Comparison of ENCODE assay signal across 21 cellular contexts in genomic region chr18:26535630-26536029, GRCh38. TPM values are rescaled to one million over a fixed set of nuclear protein-coding genes. Genes with fewer than 3 reads are reported as not detected.
DNase-seq lines count a peak whose midpoint lies in the region; ATAC-seq, FAIRE-seq and TF ChIP-seq lines count a peak whose summit lies in the region.
"Had no signal": no experiment of that assay in that cellular context is flagged by ENCODE, and none has a peak within 500 bp of the region (broad histone marks: within the 10 kb centered on the region; RNA-seq: fewer than 3 reads in every experiment).

No MANE protein-coding gene starts in this region.

- H3K4me3 ChIP-seq in K562, result no peak overlapping the region
- H3K4me3 ChIP-seq: BLaER1 treated with 17β-estradiol and CSF1 and Interleukin-3, amounts not matched to agents 10 nM and 100 nM; MG63 had no signal

- H3K36me3 Mint-ChIP-seq in activated CD4-positive, alpha-beta T cell treated with anti-CD3 and anti-CD28 coated beads for 36 hours (ENCODE audit: low read depth), result no peaks in the 10 kb centered on the region
- H3K36me3 Mint-ChIP-seq in HFFc6 (ENCODE audit: low read depth) (no peaks in the 10 kb centered on the region), mesothelial cell of epicardium (no peaks in the 10 kb centered on the region)
- no peaks in the 10 kb centered on the region for H3K36me3 Mint-ChIP-seq in activated CD8-positive, alpha-beta T cell treated with anti-CD3 and anti-CD28 coated beads for 36 hours (ENCODE audit: low read depth)
- H3K36me3 Mint-ChIP-seq: CD4-positive, alpha-beta memory T cell had no signal

- H3K36me3 ChIP-seq in K562 (ENCODE audit: control insufficient read depth, insufficient read depth, low read length), result no peaks in the 10 kb centered on the region
- H3K36me3 ChIP-seq: MG63 had no signal

- no peaks in the 10 kb centered on the region for H3K9me1 ChIP-seq in K562 (ENCODE audit: control insufficient read depth, insufficient read depth, low read length)

- no peaks in the 10 kb centered on the region for H3K9me3 Mint-ChIP-seq in activated CD4-positive, alpha-beta T cell treated with anti-CD3 and anti-CD28 coated beads for 36 hours (ENCODE audit: low read depth)
- H3K9me3 Mint-ChIP-seq in HFFc6 (no peaks in the 10 kb centered on the region), mesothelial cell of epicardium (no peaks in the 10 kb centered on the region)
- H3K9me3 Mint-ChIP-seq in activated CD8-positive, alpha-beta T cell treated with anti-CD3 and anti-CD28 coated beads for 36 hours, result no peaks in the 10 kb centered on the region
- H3K9me3 Mint-ChIP-seq: CD4-positive, alpha-beta memory T cell had no signal

- no peak overlapping the region for H3K4me2 ChIP-seq in K562 (ENCODE audit: insufficient read depth, low read length)
- H3K4me2 ChIP-seq: BLaER1 treated with 17β-estradiol and CSF1 and Interleukin-3, amounts not matched to agents 10 nM and 100 nM had no signal

- no peak overlapping the region for H3K27ac Mint-ChIP-seq in activated CD4-positive, alpha-beta T cell treated with anti-CD3 and anti-CD28 coated beads for 36 hours
- H3K27ac Mint-ChIP-seq in HFFc6 (peak overlapping the region; percentile 58), mesothelial cell of epicardium (peak overlapping the region; percentile 65)
- H3K27ac Mint-ChIP-seq in activated CD8-positive, alpha-beta T cell treated with anti-CD3 and anti-CD28 coated beads for 36 hours, result no peak overlapping the region
- H3K27ac Mint-ChIP-seq: CD4-positive, alpha-beta memory T cell had no signal

- ATAC-seq in activated CD4-positive, alpha-beta T cell treated with anti-CD3 and anti-CD28 coated beads for 36 hours, result peak; percentile 23
- ATAC-seq in K562, result no peak
- no peak for ATAC-seq in activated CD8-positive, alpha-beta T cell treated with anti-CD3 and anti-CD28 coated beads for 36 hours

- H3K27me3 Mint-ChIP-seq in activated CD4-positive, alpha-beta T cell treated with anti-CD3 and anti-CD28 coated beads for 36 hours, result no peaks in the 10 kb centered on the region
- H3K27me3 Mint-ChIP-seq in HFFc6 (ENCODE audit: insufficient read depth) (no peaks in the 10 kb centered on the region), mesothelial cell of epicardium (ENCODE audit: low read depth) (no peaks in the 10 kb centered on the region)
- no peaks in the 10 kb centered on the region for H3K27me3 Mint-ChIP-seq in activated CD8-positive, alpha-beta T cell treated with anti-CD3 and anti-CD28 coated beads for 36 hours
- H3K27me3 Mint-ChIP-seq: CD4-positive, alpha-beta memory T cell had no signal

- no peak overlapping the region for H3K4me3 Mint-ChIP-seq in activated CD4-positive, alpha-beta T cell treated with anti-CD3 and anti-CD28 coated beads for 36 hours
- H3K4me3 Mint-ChIP-seq in HFFc6, result no peak overlapping the region
- H3K4me3 Mint-ChIP-seq in mesothelial cell of epicardium, result no peak overlapping the region
- no peak overlapping the region for H3K4me3 Mint-ChIP-seq in activated CD8-positive, alpha-beta T cell treated with anti-CD3 and anti-CD28 coated beads for 36 hours
- H3K4me3 Mint-ChIP-seq: CD4-positive, alpha-beta memory T cell had no signal

- in situ Hi-C loops in K562 (cut with MboI), result no loop called here

- no peaks in the 10 kb centered on the region for H3K9me3 ChIP-seq in K562 (replicated peaks; ENCODE audit: control insufficient read depth, insufficient read depth, low read depth, low read length)
- H3K9me3 ChIP-seq: BLaER1 treated with 17β-estradiol and CSF1 and Interleukin-3, amounts not matched to agents 10 nM and 100 nM; Caco-2; MG63 had no signal

- CTCF ChIA-PET in activated CD4-positive, alpha-beta T cell treated with anti-CD3 and anti-CD28 coated beads for 36 hours (lab: Charles Lee), result no interaction called here
- CTCF ChIA-PET in K562 (lab: Yijun Ruan, JAX; ENCODE audit: low intra/inter-chr PET ratio), result no interaction called here
- CTCF ChIA-PET in activated CD8-positive, alpha-beta T cell treated with anti-CD3 and anti-CD28 coated beads for 36 hours (lab: Charles Lee), result no interaction called here

- H4K20me1 ChIP-seq in K562 (replicated peaks; ENCODE audit: control insufficient read depth, insufficient read depth, low read length), result no peaks in the 10 kb centered on the region

- no peak overlapping the region for H3K27ac ChIP-seq in K562 (ENCODE audit: extremely low read depth, low read depth, low read length)
- H3K27ac ChIP-seq: 22Rv1; BLaER1 treated with 17β-estradiol and CSF1 and Interleukin-3, amounts not matched to agents 10 nM and 100 nM had no signal

- POLR2A ChIA-PET in activated CD4-positive, alpha-beta T cell treated with anti-CD3 and anti-CD28 coated beads for 36 hours (lab: Charles Lee), result no interaction called here
- POLR2A ChIA-PET in K562 (lab: Yijun Ruan, JAX), result no interaction called here
- POLR2A ChIA-PET in activated CD8-positive, alpha-beta T cell treated with anti-CD3 and anti-CD28 coated beads for 36 hours (lab: Charles Lee), result no interaction called here

- no peaks in the 10 kb centered on the region for H3K27me3 ChIP-seq in K562 (ENCODE audit: control insufficient read depth in 2 of 2, insufficient read depth in 2 of 2, low read length in 2 of 2)
- H3K27me3 ChIP-seq: BLaER1 treated with 17β-estradiol and CSF1 and Interleukin-3, amounts not matched to agents 10 nM and 100 nM; MG63 had no signal

- no peak for TF ChIP-seq POLR2A in K562 (conservative IDR thresholded peaks at IDR 0.05)

- TF ChIP-seq RAD21 in K562 (CRISPR knock-in tag; conservative IDR thresholded peaks at IDR 0.05 in 1 of 2, IDR thresholded peaks at IDR 0.05 in 1 of 2), result no peak

- H3K79me2 ChIP-seq in K562 (ENCODE audit: control insufficient read depth, insufficient read depth, low read length), result no peaks in the 10 kb centered on the region

- TF ChIP-seq EP300 in K562 (IDR thresholded peaks at IDR 0.05; ENCODE audit: low read length), result no peak

- TF ChIP-seq CTCF in HFFc6 (IDR thresholded peaks at IDR 0.05), result no peak
- TF ChIP-seq CTCF in K562 (IDR thresholded peaks at IDR 0.05 in 2 of 3, conservative IDR thresholded peaks at IDR 0.05 in 1 of 3; ENCODE audit: insufficient read depth in 2 of 3, low read depth in 1 of 3, low read length in 3 of 3), result no peak
- TF ChIP-seq CTCF in mesothelial cell of epicardium (IDR thresholded peaks at IDR 0.05; ENCODE audit: unreplicated experiment), result no peak
- TF ChIP-seq CTCF in activated CD8-positive, alpha-beta T cell treated with anti-CD3 and anti-CD28 coated beads for 36 hours (IDR thresholded peaks at IDR 0.05), result no peak

- no peak for DNase-seq in activated CD4-positive, alpha-beta T cell treated with anti-CD3 and anti-CD28 coated beads for 36 hours
- DNase-seq in activated CD4-positive, alpha-beta T cell treated with anti-CD3 and anti-CD28 coated beads, Interleukin-2, amount 50 U/mL, for 48 hours, result no peak
- no peak for DNase-seq in HFFc6
- DNase-seq in K562 (ENCODE audit: extremely low read depth in 1 of 4, low spot score in 3 of 4), result no peak
- no peak for DNase-seq in mesothelial cell of epicardium (ENCODE audit: low spot score in 2 of 2, unreplicated experiment in 2 of 2)
- no peak for DNase-seq in glomerular visceral epithelial cell (ENCODE audit: extremely low spot score)
- DNase-seq in GM19238 (ENCODE audit: insufficient read length, low spot score), result no peak
- DNase-seq in activated CD8-positive, alpha-beta T cell treated with anti-CD3 and anti-CD28 coated beads for 36 hours, result no peak
- DNase-seq: Caco-2; CD4-positive, alpha-beta memory T cell; Kasumi-1; MG63; NCI-H1417; NCI-H1694 treated with DMSO at 0.1 percent for 48 hours; NCI-H2081 treated with DMSO at 0.1 percent for 48 hours; NCI-H2171 treated with DMSO at 0.1 percent for 48 hours; NCI-H524 treated with DMSO at 0.1 percent for 48 hours; SHP77 had no signal

- H3K4me1 Mint-ChIP-seq in activated CD4-positive, alpha-beta T cell treated with anti-CD3 and anti-CD28 coated beads for 36 hours, result peaks cover 9% of the 10 kb centered on the region
- H3K4me1 Mint-ChIP-seq in HFFc6 (ENCODE audit: low read depth) (peaks cover 54% of the 10 kb centered on the region), mesothelial cell of epicardium (peaks cover 32% of the 10 kb centered on the region)
- H3K4me1 Mint-ChIP-seq in activated CD8-positive, alpha-beta T cell treated with anti-CD3 and anti-CD28 coated beads for 36 hours (ENCODE audit: low read depth), result peaks cover 3% of the 10 kb centered on the region

- no peak for FAIRE-seq in K562 (lab: Jason Lieb, UNC)
- FAIRE-seq: GM12891 had no signal

- intact Hi-C loops in activated CD4-positive, alpha-beta T cell treated with anti-CD3 and anti-CD28 coated beads for 36 hours (cut with DNase I, micrococcal nuclease), result no loop called here
- intact Hi-C loops in K562 (cut with micrococcal nuclease), result no loop called here
- intact Hi-C loops in activated CD8-positive, alpha-beta T cell treated with anti-CD3 and anti-CD28 coated beads for 36 hours (cut with micrococcal nuclease), result no loop called here

- BruUV-seq in K562 (replicated peaks; lab: Mats Ljungman, UMichigan), result no TSS peak

- no peak overlapping the region for H3K9ac ChIP-seq in K562 (ENCODE audit: insufficient read depth in 1 of 2, low read depth in 2 of 2, low read length in 2 of 2)
- H3K9ac ChIP-seq: BLaER1 treated with 17β-estradiol and CSF1 and Interleukin-3, amounts not matched to agents 10 nM and 100 nM had no signal

- H3K4me1 ChIP-seq in K562 (replicated peaks in 1 of 2; ENCODE audit: control insufficient read depth in 2 of 2, insufficient read depth in 2 of 2, low read length in 2 of 2), result no peaks in the 10 kb centered on the region
- H3K4me1 ChIP-seq: Caco-2 had no signal

- H2AFZ ChIP-seq in K562 (ENCODE audit: low read depth, low read length), result no peak overlapping the region

RNA-seq across cellular contexts. Expression of gene KCTD1, which starts 12.7 kb away (rescaled TPM):
- total RNA-seq in activated CD4-positive, alpha-beta T cell treated with anti-CD3 and anti-CD28 coated beads for 36 hours, result 1 to 10 TPM; 3.2 to 4.2 TPM
- total RNA-seq in HFFc6 (2021; fragmentation: NEBNext Ultra II Directional; extraction: Animal tissue kit (Norgen Biotek cat#: 25700)), result 10 to 100 TPM; 14.7 to 18.5 (median 17.7) TPM
- not detected in 2 replicates for total RNA-seq in K562 (2011; cell fraction: chromatin; rRNA removed; ENCODE audit: low replicate concordance)
- total RNA-seq in K562 (2011; cell fraction: nucleolus; rRNA removed), result not detected in 2 replicates
- total RNA-seq in K562 (2011; cell fraction: nucleoplasm; rRNA removed), result not detected in 2 replicates
- total RNA-seq in K562 (2014; rRNA removed) (0.57 TPM in 1 of 2 replicates, not detected in the other), K562 (2014; rRNA removed; fragmentation: Illumina TruSeq; extraction: Trizol) (not detected in 2 replicates), K562 (2015; rRNA removed; fragmentation: Illumina TruSeq; extraction: Trizol) (not detected in 2 replicates), K562 (2021) (not detected in 2 replicates), mesothelial cell of epicardium (34.4 to 38.5 TPM (median 35.7 TPM) in 3 replicates)
- polyA plus RNA-seq in K562 (2011; rRNA removed) (not detected in 2 replicates), K562 (2014; fragmentation: Illumina TruSeq; extraction: Trizol) (not detected in 2 replicates), K562 (2014; fragmentation: Nextera tagmentation; extraction: Ambion mirVana) (not detected), K562 (2014; rRNA removed) (not detected in 2 replicates)
- polyA plus RNA-seq in K562 (2011; cell fraction: cytosol; rRNA removed), result not detected in 2 replicates
- 0.21 TPM in 1 of 2 replicates, not detected in the other for polyA plus RNA-seq in K562 (2011; cell fraction: nucleus; rRNA removed)
- polyA plus RNA-seq in K562 (2012), result not detected in 2 replicates
- not detected in 2 replicates for polyA minus RNA-seq in K562 (2011; rRNA and poly(A)+ RNA removed)
- polyA minus RNA-seq in K562 (2011; cell fraction: cytosol; rRNA and poly(A)+ RNA removed), result not detected in 2 replicates
- polyA minus RNA-seq in K562 (2011; cell fraction: nucleus; rRNA and poly(A)+ RNA removed), result 0.13 TPM in 1 of 2 replicates, not detected in the other
- 1 to 10 TPM; 3.4 TPM for total RNA-seq in activated CD8-positive, alpha-beta T cell treated with anti-CD3 and anti-CD28 coated beads for 36 hours

Comparison
In these comparisons a context has a peak if more than half of its experiments do, and no peak if none do; other contexts are left out.
1. H3K27ac Mint-ChIP-seq: peak in HFFc6 (single experiment) and mesothelial cell of epicardium (single experiment); none in activated CD4-positive, alpha-beta T cell treated with anti-CD3 and anti-CD28 coated beads for 36 hours (single experiment) and activated CD8-positive, alpha-beta T cell treated with anti-CD3 and anti-CD28 coated beads for 36 hours (single experiment).